ENCODE assay signal across 19 cellular contexts in the genomic region with DNA sequence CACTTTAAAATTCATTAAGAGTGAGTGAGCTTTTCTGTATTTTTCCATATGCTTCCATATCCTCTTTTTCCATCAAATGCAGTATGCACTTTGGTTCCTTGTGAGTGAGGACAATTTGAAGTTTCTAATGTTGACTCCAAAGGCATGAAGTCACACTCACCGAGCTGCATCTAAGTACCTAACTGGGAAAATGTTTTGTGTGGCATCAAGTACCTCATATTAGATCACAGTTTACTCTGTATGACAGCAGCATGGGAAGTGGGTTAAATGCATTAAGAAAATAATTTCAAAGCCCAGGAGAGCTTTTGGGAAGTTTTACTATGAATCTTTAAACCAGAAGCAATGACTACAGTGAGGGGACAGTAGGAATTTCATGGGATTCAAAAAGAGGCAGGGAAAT.
"Had no signal": no experiment of that assay in that cellular context is flagged by ENCODE, and none has a peak within 500 bp of the region (broad histone marks: within the 10 kb centered on the region; RNA-seq: fewer than 3 reads in every experiment).

No MANE protein-coding gene starts in this region.

- H3K9me3 ChIP-seq: gastrocnemius medialis, heart left ventricle, lower lobe of right lung, right atrium auricular region had no signal

- H3K27me3 ChIP-seq: gastrocnemius medialis, heart left ventricle, right atrium auricular region had no signal

- H3K4me3 ChIP-seq: gastrocnemius medialis, heart left ventricle, lower lobe of right lung, right atrium auricular region had no signal

- H3K4me3 Mint-ChIP-seq: mesothelial cell of epicardium, neural crest cell had no signal

- H3K27ac ChIP-seq: gastrocnemius medialis, heart left ventricle, lower lobe of right lung, right atrium auricular region, WERI-Rb-1 had no signal

- FAIRE-seq: bronchial epithelial cell had no signal

- H3K9me3 Mint-ChIP-seq: activated T-cell treated with anti-CD3 and anti-CD28 coated beads, Interleukin-2, amount 50 U/mL, for 72 hours; neural crest cell had no signal

- DNase-seq: activated CD4-positive, alpha-beta T cell treated with anti-CD3 and anti-CD28 coated beads for 1 hour; activated effector memory CD4-positive, alpha-beta T cell treated with anti-CD3 and anti-CD28 coated beads, Interleukin-2, amount 50 U/mL, for 16 hours; activated naive CD4-positive, alpha-beta T cell treated with anti-CD3 and anti-CD28 coated beads, Interleukin-2, amount 50 U/mL, for 16 hours; activated T-cell treated with anti-CD3 and anti-CD28 coated beads, Interleukin-2, amount 50 U/mL, for 72 hours; cerebellar nuclear complex; cortex of kidney; gastrocnemius medialis; heart left ventricle; lower lobe of right lung; stimulated activated CD4-positive, alpha-beta T cell treated with anti-CD3 and anti-CD28 coated beads, Interleukin-12 subunit alpha, Interleukin-12 subunit beta, amount 100 ng/mL, for 4 hours; stimulated activated CD4-positive, alpha-beta T cell treated with anti-CD3 and anti-CD28 coated beads, Interleukin-1b, Interleukin-23, amount 100 ng/mL, for 48 hours; stimulated activated CD8-positive, alpha-beta memory T cell treated with anti-CD3 and anti-CD28 coated beads, Interleukin-4, amount 100 ng/mL, for 48 hours; stimulated activated naive CD4-positive, alpha-beta T cell; WERI-Rb-1 had no signal

- H3K27me3 Mint-ChIP-seq: progenitor cell of endocrine pancreas had no signal

- H3K36me3 ChIP-seq: gastrocnemius medialis, heart left ventricle, lower lobe of right lung, right atrium auricular region, WERI-Rb-1 had no signal

- ATAC-seq: activated T-cell treated with anti-CD3 and anti-CD28 coated beads, Interleukin-2, amount 50 U/mL, for 72 hours; gastrocnemius medialis; heart left ventricle; lower lobe of right lung had no signal

- H3K4me1 ChIP-seq: gastrocnemius medialis, lower lobe of right lung had no signal
